In the genomic region with DNA sequence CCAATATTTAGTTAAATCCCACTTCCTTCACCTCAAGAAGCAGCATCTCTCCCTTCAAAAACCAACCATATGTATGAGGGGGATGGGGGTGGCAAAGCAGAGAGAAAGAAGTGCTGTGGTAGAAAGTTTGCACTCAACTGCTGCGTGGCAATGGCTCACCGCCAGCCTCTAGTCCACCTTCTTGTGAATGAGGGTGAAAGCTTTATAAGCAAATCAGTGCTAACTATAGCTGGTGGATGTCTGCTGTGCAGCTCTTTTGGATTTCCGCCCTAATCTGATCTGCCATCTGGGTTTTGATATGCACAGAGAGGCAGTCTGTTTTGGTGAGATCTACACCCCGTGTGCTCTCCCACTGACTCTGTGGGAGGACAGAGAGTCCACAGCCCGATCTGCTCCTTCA, we compare ENCODE assay signal across 14 cellular contexts.
DNase-seq lines count a peak whose midpoint lies in the region; ATAC-seq lines count a peak whose summit lies in the region.
"Had no signal": no experiment of that assay in that cellular context is flagged by ENCODE, and none has a peak within 500 bp of the region (broad histone marks: within the 10 kb centered on the region; RNA-seq: fewer than 3 reads in every experiment).

No MANE protein-coding gene starts in this region.

- no peak for ATAC-seq in stimulated activated naive CD8-positive, alpha-beta T cell treated with anti-CD3 and anti-CD28 coated beads, Interleukin-15, Interleukin-2, amounts not matched to agents 100 U/mL and 50 U/mL, for 24 hours
- no peak for ATAC-seq in left colon
- ATAC-seq in HG03432 (IDR thresholded peaks at IDR 0.05; ENCODE audit: unreplicated experiment), result no peak
- ATAC-seq: gastroesophageal sphincter, HepG2 had no signal

- H3K4me1 Mint-ChIP-seq in stimulated activated naive CD8-positive, alpha-beta T cell treated with anti-CD3 and anti-CD28 coated beads, Interleukin-15, Interleukin-2, amounts not matched to agents 100 ng/mL and 50 ng/mL, for 24 hours (ENCODE audit: low read depth), result peaks cover 19% of the 10 kb centered on the region

- intact Hi-C loops in left colon (cut with DNase I, micrococcal nuclease), result no loop called here

- H3K27ac Mint-ChIP-seq in stimulated activated naive CD8-positive, alpha-beta T cell treated with anti-CD3 and anti-CD28 coated beads, Interleukin-15, Interleukin-2, amounts not matched to agents 100 ng/mL and 50 ng/mL, for 24 hours, result peak overlapping the region; percentile 46
- H3K27ac Mint-ChIP-seq: brain had no signal

- H3K27me3 Mint-ChIP-seq in stimulated activated naive CD8-positive, alpha-beta T cell treated with anti-CD3 and anti-CD28 coated beads, Interleukin-15, Interleukin-2, amounts not matched to agents 100 ng/mL and 50 ng/mL, for 24 hours, result peaks cover 16% of the 10 kb centered on the region

- H3K36me3 Mint-ChIP-seq in stimulated activated naive CD8-positive, alpha-beta T cell treated with anti-CD3 and anti-CD28 coated beads, Interleukin-15, Interleukin-2, amounts not matched to agents 100 ng/mL and 50 ng/mL, for 24 hours (ENCODE audit: low read depth), result no peaks in the 10 kb centered on the region
- H3K36me3 Mint-ChIP-seq: brain had no signal

- no peak for DNase-seq in stimulated activated naive CD8-positive, alpha-beta T cell treated with anti-CD3 and anti-CD28 coated beads, Interleukin-15, Interleukin-2, amounts not matched to agents 100 U/mL and 50 U/mL, for 24 hours
- DNase-seq in RPMI7951 (ENCODE audit: low read depth), result peak; percentile 24
- peak; percentile 11 for DNase-seq in cerebellar cortex (ENCODE audit: low spot score)
- DNase-seq in amniotic stem cell (lab: John Stamatoyannopoulos, UW), result no peak
- no peak for DNase-seq in NCI-H69 (lab: John Stamatoyannopoulos, UW)
- no peak for DNase-seq in left colon
- DNase-seq: GDM1; NCI-H2029 treated with DMSO at 0.1 percent for 48 hours; stimulated activated CD4-positive, alpha-beta T cell treated with anti-CD3 and anti-CD28 coated beads, Interleukin-2, amount 100 ng/mL, for 48 hours had no signal

- H3K9me3 Mint-ChIP-seq in stimulated activated naive CD8-positive, alpha-beta T cell treated with anti-CD3 and anti-CD28 coated beads, Interleukin-15, Interleukin-2, amounts not matched to agents 100 ng/mL and 50 ng/mL, for 24 hours, result no peaks in the 10 kb centered on the region

- no peak overlapping the region for H3K4me3 Mint-ChIP-seq in stimulated activated naive CD8-positive, alpha-beta T cell treated with anti-CD3 and anti-CD28 coated beads, Interleukin-15, Interleukin-2, amounts not matched to agents 100 ng/mL and 50 ng/mL, for 24 hours
- H3K4me3 Mint-ChIP-seq: brain had no signal

Comparison
In these comparisons a context has a peak if more than half of its experiments do, and no peak if none do; other contexts are left out.
1. DNase-seq: peak in RPMI7951 (single experiment) and cerebellar cortex (single experiment); none in stimulated activated naive CD8-positive, alpha-beta T cell treated with anti-CD3 and anti-CD28 coated beads, Interleukin-15, Interleukin-2, amounts not matched to agents 100 U/mL and 50 U/mL, for 24 hours (single experiment), amniotic stem cell (single experiment), NCI-H69 (single experiment) and left colon (0 of 2).